1 cellular context compared by ENCODE assay signal in genomic region chr22:50202130-50202671, GRCh38.
TF ChIP-seq lines count a peak whose summit lies in the region.

No MANE protein-coding gene starts in this region.

TF ChIP-seq in HepG2, 621 proteins besides CTCF, POLR2A, EP300 and RAD21 (continued from another document):
- TF ChIP-seq, protein P1, sequence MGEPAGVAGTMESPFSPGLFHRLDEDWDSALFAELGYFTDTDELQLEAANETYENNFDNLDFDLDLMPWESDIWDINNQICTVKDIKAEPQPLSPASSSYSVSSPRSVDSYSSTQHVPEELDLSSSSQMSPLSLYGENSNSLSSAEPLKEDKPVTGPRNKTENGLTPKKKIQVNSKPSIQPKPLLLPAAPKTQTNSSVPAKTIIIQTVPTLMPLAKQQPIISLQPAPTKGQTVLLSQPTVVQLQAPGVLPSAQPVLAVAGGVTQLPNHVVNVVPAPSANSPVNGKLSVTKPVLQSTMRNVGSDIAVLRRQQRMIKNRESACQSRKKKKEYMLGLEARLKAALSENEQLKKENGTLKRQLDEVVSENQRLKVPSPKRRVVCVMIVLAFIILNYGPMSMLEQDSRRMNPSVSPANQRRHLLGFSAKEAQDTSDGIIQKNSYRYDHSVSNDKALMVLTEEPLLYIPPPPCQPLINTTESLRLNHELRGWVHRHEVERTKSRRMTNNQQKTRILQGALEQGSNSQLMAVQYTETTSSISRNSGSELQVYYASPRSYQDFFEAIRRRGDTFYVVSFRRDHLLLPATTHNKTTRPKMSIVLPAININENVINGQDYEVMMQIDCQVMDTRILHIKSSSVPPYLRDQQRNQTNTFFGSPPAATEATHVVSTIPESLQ (CRISPR knock-in tag; conservative IDR thresholded peaks at IDR 0.05) = no peak
- no peak for TF ChIP-seq SMAD9 (CRISPR knock-in tag; IDR thresholded peaks at IDR 0.05)
- peak; percentile 52; the same call in 1 of the 2 replicates for TF ChIP-seq SAP130 (CRISPR knock-in tag; IDR thresholded peaks at IDR 0.05; ENCODE audit: low read depth)
- TF ChIP-seq NAIF1 (CRISPR knock-in tag; IDR thresholded peaks at IDR 0.05; ENCODE audit: borderline replicate concordance) = 0 out of 2 replicates have a peak, but pooled peaks have one; percentile 38
- no peak for TF ChIP-seq ZNF792 (CRISPR knock-in tag; IDR thresholded peaks at IDR 0.05)
- TF ChIP-seq, protein P2, sequence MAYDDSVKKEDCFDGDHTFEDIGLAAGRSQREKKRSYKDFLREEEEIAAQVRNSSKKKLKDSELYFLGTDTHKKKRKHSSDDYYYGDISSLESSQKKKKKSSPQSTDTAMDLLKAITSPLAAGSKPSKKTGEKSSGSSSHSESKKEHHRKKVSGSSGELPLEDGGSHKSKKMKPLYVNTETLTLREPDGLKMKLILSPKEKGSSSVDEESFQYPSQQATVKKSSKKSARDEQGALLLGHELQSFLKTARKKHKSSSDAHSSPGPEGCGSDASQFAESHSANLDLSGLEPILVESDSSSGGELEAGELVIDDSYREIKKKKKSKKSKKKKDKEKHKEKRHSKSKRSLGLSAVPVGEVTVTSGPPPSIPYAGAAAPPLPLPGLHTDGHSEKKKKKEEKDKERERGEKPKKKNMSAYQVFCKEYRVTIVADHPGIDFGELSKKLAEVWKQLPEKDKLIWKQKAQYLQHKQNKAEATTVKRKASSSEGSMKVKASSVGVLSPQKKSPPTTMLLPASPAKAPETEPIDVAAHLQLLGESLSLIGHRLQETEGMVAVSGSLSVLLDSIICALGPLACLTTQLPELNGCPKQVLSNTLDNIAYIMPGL (CRISPR knock-in tag; IDR thresholded peaks at IDR 0.05; ENCODE audit: borderline replicate concordance in 1 of 2, low read depth in 1 of 2) = peak in 1 of 2 experiments; percentile 13; a peak in 1 of 4 replicates
- 0 out of 2 replicates have a peak, but pooled peaks have one; percentile 23 for TF ChIP-seq ZSCAN25 (CRISPR knock-in tag; IDR thresholded peaks at IDR 0.05)
- no peak for TF ChIP-seq ZNF318 (CRISPR knock-in tag; IDR thresholded peaks at IDR 0.05)
- TF ChIP-seq KDM4B (CRISPR knock-in tag; IDR thresholded peaks at IDR 0.05) = no peak
- TF ChIP-seq MED8 (CRISPR knock-in tag; IDR thresholded peaks at IDR 0.05; ENCODE audit: insufficient replicate concordance) = no peak
- no peak for TF ChIP-seq MIXL1 (CRISPR knock-in tag; IDR thresholded peaks at IDR 0.05)
